Comparison of ENCODE assay signal across 20 cellular contexts in the genomic region with DNA sequence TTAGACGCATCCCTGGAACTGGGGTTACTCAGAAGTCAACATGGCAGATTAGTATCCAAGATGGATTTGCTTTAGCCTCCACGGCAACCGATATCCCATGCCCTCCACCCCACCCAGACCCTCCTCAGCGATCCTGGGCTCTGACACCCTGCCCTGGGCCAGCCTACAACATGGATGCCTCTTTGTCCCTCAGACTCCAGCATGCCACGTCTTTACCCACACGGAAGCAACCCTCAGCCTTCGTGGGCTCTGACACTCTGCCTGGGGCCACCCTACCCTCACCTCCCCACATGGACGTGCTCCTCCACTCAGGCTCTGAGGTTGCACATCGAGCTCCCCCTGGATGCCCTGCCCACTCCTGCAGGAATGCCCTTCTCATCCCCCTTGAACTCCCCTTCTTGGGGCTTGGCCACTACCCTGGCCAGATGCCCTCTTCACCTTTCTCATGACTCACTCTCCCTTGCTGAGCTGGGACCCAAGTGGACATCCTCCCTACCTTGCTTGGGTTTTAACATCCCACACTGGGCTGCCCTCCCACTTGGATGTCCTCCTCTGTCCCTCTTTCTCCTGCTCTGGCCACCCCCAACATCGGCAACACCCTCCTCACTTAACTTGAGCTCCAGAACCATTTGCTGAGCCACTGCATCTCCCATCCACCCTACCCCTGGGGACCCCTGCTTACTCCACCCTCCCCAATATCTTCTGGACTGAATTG. TPM values are rescaled to one million over a fixed set of nuclear protein-coding genes. Genes with fewer than 3 reads are reported as not detected.
DNase-seq lines count a peak whose midpoint lies in the region; ATAC-seq and TF ChIP-seq lines count a peak whose summit lies in the region.
"Had no signal": no experiment of that assay in that cellular context is flagged by ENCODE, and none has a peak within 500 bp of the region (broad histone marks: within the 10 kb centered on the region; RNA-seq: fewer than 3 reads in every experiment).

No MANE protein-coding gene starts in this region.

- H3K9ac ChIP-seq in neural progenitor cell, result no peak overlapping the region
- H3K9ac ChIP-seq: BLaER1 treated with 17β-estradiol and CSF1 and Interleukin-3, amounts not matched to agents 10 nM and 100 nM had no signal

- intact Hi-C loops in cardiac septum (cut with DNase I) (no loop called here), Right ventricle myocardium superior (cut with DNase I) (no loop called here)

- H3K4me2 ChIP-seq in neural progenitor cell, result no peak overlapping the region
- H3K4me2 ChIP-seq: BLaER1 treated with 17β-estradiol and CSF1 and Interleukin-3, amounts not matched to agents 10 nM and 100 nM; GM23338 had no signal

- H3K4me1 ChIP-seq in neural progenitor cell, result peaks cover 21% of the 10 kb centered on the region

- no peaks in the 10 kb centered on the region for H3K36me3 Mint-ChIP-seq in brain
- no peaks in the 10 kb centered on the region for H3K36me3 Mint-ChIP-seq in neural progenitor cell

- peaks cover 5% of the 10 kb centered on the region for H3K4me1 Mint-ChIP-seq in brain
- H3K4me1 Mint-ChIP-seq in neural progenitor cell, result peaks cover 11% of the 10 kb centered on the region
- H3K4me1 Mint-ChIP-seq: CD8-positive, alpha-beta memory T cell had no signal

- no peaks in the 10 kb centered on the region for H3K79me2 ChIP-seq in neural progenitor cell (ENCODE audit: low read depth)

- H3K9me3 ChIP-seq in neural progenitor cell (ENCODE audit: low read depth), result no peaks in the 10 kb centered on the region

- H3K9me3 Mint-ChIP-seq in brain (peaks cover 7 to 11% (median 9%) of the 10 kb centered on the region in 5 experiments), neural progenitor cell (peaks cover 5% of the 10 kb centered on the region)

- H3F3A ChIP-seq in neural progenitor cell (ENCODE audit: low read depth), result no peaks in the 10 kb centered on the region

- DNase-seq in cardiac septum (ENCODE audit: low spot score), result peak; percentile 70
- DNase-seq in Right ventricle myocardium superior, result no peak
- DNase-seq in neural progenitor cell (ENCODE audit: low spot score), result no peak
- DNase-seq in activated CD4-positive, alpha-beta T cell treated with anti-CD3 and anti-CD28 coated beads, Interleukin-2, amount 50 U/mL, for 4 hours, result no peak
- DNase-seq in NCI-H1105 (lab: John Stamatoyannopoulos, UW), result no peak
- DNase-seq: CD8-positive, alpha-beta memory T cell; DMS79 treated with DMSO at 0.1 percent for 48 hours; NCI-H1417 treated with DMSO at 0.1 percent for 48 hours; NCI-H2029; NCI-H2171; NCI-H446; NCI-H748 treated with DMSO at 0.1 percent for 48 hours; OCI-M1 had no signal

- no peak overlapping the region for H3K4me3 Mint-ChIP-seq in brain
- no peak overlapping the region for H3K4me3 Mint-ChIP-seq in neural progenitor cell
- H3K4me3 Mint-ChIP-seq: CD8-positive, alpha-beta memory T cell; GM23338 had no signal

- H3K27me3 ChIP-seq in neural progenitor cell, result no peaks in the 10 kb centered on the region
- H3K27me3 ChIP-seq: BLaER1 treated with 17β-estradiol and CSF1 and Interleukin-3, amounts not matched to agents 10 nM and 100 nM; SJSA1 had no signal

- ATAC-seq in Right ventricle myocardium superior (ENCODE audit: poor library complexity) (no peak), HG03460 (IDR thresholded peaks at IDR 0.05; ENCODE audit: unreplicated experiment) (no peak)
- ATAC-seq: GM23338 had no signal

- H3K27me3 Mint-ChIP-seq in brain (peaks cover 22% of the 10 kb centered on the region), neural progenitor cell (ENCODE audit: insufficient read depth, low read depth) (peaks cover 4% of the 10 kb centered on the region)

- H3K4me3 ChIP-seq in neural progenitor cell, result no peak overlapping the region
- H3K4me3 ChIP-seq: BLaER1 treated with 17β-estradiol and CSF1 and Interleukin-3, amounts not matched to agents 10 nM and 100 nM; GM23338; SJSA1 had no signal

- TF ChIP-seq CTCF in brain (conservative IDR thresholded peaks at IDR 0.05) (no peak), neural progenitor cell (IDR thresholded peaks at IDR 0.05) (no peak)

- no peaks in the 10 kb centered on the region for H4K20me1 ChIP-seq in neural progenitor cell (ENCODE audit: low read depth)
- H4K20me1 ChIP-seq: BLaER1 treated with 17β-estradiol and CSF1 and Interleukin-3, amounts not matched to agents 10 nM and 100 nM had no signal

- H3K27ac ChIP-seq in neural progenitor cell, result no peak overlapping the region
- H3K27ac ChIP-seq: BLaER1 treated with 17β-estradiol and CSF1 and Interleukin-3, amounts not matched to agents 10 nM and 100 nM; RWPE1; SJSA1 had no signal

- H3K36me3 ChIP-seq in neural progenitor cell, result no peaks in the 10 kb centered on the region
- H3K36me3 ChIP-seq: BLaER1 treated with 17β-estradiol and CSF1 and Interleukin-3, amounts not matched to agents 10 nM and 100 nM; SJSA1 had no signal

- no peak overlapping the region for H2AFZ ChIP-seq in neural progenitor cell (replicated peaks)
- H2AFZ ChIP-seq: GM23338 had no signal

- H3K27ac Mint-ChIP-seq in brain, result peak overlapping the region in 3 of 5 experiments; percentile 6 to 23 (median 19)
- H3K27ac Mint-ChIP-seq in neural progenitor cell, result peak overlapping the region; percentile 47
- H3K27ac Mint-ChIP-seq: CD8-positive, alpha-beta memory T cell; GM23338 had no signal

RNA-seq across cellular contexts. Expression of gene TMEM92, which starts 18.3 kb away (rescaled TPM):
- not detected for total RNA-seq in cardiac septum
- total RNA-seq in Right ventricle myocardium superior, result not detected
- not detected for polyA plus RNA-seq in brain (ENCODE audit: insufficient read depth, low read depth, low replicate concordance)
- total RNA-seq in neural progenitor cell (ENCODE audit: low replicate concordance), result 1.8 and 4.4 TPM in 2 replicates
- total RNA-seq: CD8-positive, alpha-beta memory T cell; LHCN-M2 had no signal
- polyA plus RNA-seq: CD8-positive, alpha-beta memory T cell had no signal

RNA-seq across cellular contexts. Expression of gene COL1A1, which starts 54.5 kb away (rescaled TPM):
- 142 TPM for total RNA-seq in cardiac septum
- total RNA-seq in Right ventricle myocardium superior, result 28.1 TPM
- polyA plus RNA-seq in brain (ENCODE audit: insufficient read depth, low read depth, low replicate concordance), result 11.2 TPM
- total RNA-seq in neural progenitor cell (ENCODE audit: low replicate concordance), result 1.1 and 4.2 TPM in 2 replicates
- polyA plus RNA-seq: CD8-positive, alpha-beta memory T cell had no signal
